ENCODE assay signal across 8 cellular contexts in the genomic region with DNA sequence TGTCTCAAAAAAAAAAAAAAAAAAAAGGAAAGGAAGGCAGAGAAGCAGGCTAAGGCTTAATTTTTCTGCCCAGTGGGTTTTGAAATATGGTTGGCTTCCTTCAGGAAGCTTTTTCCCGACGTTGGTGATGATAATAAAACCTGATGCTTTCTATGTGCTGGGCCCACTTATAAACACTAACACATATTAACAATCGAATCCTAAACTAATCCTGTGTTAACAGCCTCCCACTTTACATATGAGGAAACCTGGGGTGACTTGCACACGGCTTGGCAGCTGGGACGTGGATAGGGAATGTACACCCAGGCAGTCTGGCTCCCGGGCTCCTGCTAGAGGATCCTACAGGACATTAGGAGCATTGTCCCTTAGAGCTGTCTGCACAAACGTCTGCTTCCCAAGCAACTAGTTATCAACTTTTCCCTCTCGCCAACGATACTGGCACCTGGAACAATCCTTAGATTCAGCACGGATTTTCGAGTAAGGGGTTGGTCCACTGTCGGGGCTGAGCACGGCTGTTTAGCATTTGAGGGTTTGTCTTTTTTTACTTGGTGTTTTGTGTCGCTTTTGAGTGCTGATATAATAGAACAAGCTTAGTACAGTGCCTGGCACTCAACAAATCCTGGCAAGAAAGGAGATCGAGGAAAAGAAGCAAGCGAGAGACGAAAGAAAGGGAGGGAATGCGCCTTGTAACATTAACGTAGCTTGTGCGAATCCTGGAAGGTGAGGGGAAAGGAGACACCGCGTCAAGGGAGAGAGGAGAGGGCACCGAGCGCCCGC. TPM values are rescaled to one million over a fixed set of nuclear protein-coding genes. Genes with fewer than 3 reads are reported as not detected.
DNase-seq lines count a peak whose midpoint lies in the region; ATAC-seq and TF ChIP-seq lines count a peak whose summit lies in the region.

No MANE protein-coding gene starts in this region.

- WGBS in adrenal gland, 4 donors = 3 to 5% (median 4%) methylated on average over 25 of the region's 25 CpGs
- WGBS in hepatocyte (ENCODE audit: low lambda C conversion rate, missing lambda C conversion rate) = 10% methylated on average over 18 of the region's 25 CpGs

- POLR2A ChIA-PET in GM10248 (lab: Yijun Ruan, JAX) = interaction anchor here (0.9 kb wide), 1 partner anchor 17 kb away, joined by 3 read pairs; no protein-coding TSS in a partner anchor

- TF ChIP-seq POLR2A in adrenal gland (IDR thresholded peaks at IDR 0.05) = no peak

- no peaks in the 10 kb centered on the region for H4K20me1 ChIP-seq in hepatocyte (ENCODE audit: insufficient read depth, poor library complexity, severe bottlenecking)

- peaks cover 6 to 15% of the 10 kb centered on the region in 2 donors for H3K4me1 ChIP-seq in adrenal gland (replicated peaks in 1 of 2)
- H3K4me1 ChIP-seq in hepatocyte (ENCODE audit: insufficient read depth) = peaks cover 8% of the 10 kb centered on the region

- CTCF ChIA-PET in GM10248 (lab: Yijun Ruan, JAX) = interaction anchor here (1.3 to 1.9 kb wide), 3 partner anchors 10 to 15 kb away, joined by 6 to 9 read pairs (median 6); no protein-coding TSS in a partner anchor

- peak; percentile 31 for ATAC-seq in GM18867 (IDR thresholded peaks at IDR 0.05; ENCODE audit: unreplicated experiment)
- peak; percentile 12 for ATAC-seq in HG03060 (IDR thresholded peaks at IDR 0.05; ENCODE audit: low read depth, unreplicated experiment)

- H3K9me3 ChIP-seq in adrenal gland (replicated peaks in 1 of 3) (no peaks in the 10 kb centered on the region), hepatocyte (ENCODE audit: low read depth) (no peaks in the 10 kb centered on the region)

- H3K36me3 ChIP-seq in adrenal gland (replicated peaks in 1 of 2) = no peaks in the 10 kb centered on the region
- no peaks in the 10 kb centered on the region for H3K36me3 ChIP-seq in hepatocyte (replicated peaks; ENCODE audit: insufficient read depth, low read depth)

- H3K4me2 ChIP-seq in hepatocyte = peak overlapping the region; percentile 89

- H2AFZ ChIP-seq in hepatocyte = peak overlapping the region; percentile 91

- no peaks in the 10 kb centered on the region for H3K9me2 ChIP-seq in hepatocyte (replicated peaks; ENCODE audit: insufficient read depth)

- H3K4me3 ChIP-seq in AG10803 (ENCODE audit: low read length) (peak overlapping the region; percentile 64), adrenal gland (peak overlapping the region in 2 of 4 donors; percentile 98 to 99), hepatocyte (peak overlapping the region; percentile 76), retinal pigment epithelial cell (ENCODE audit: low read length) (peak overlapping the region; percentile 56)

- peak; percentile 51 for DNase-seq in AG10803 (ENCODE audit: low read depth)
- peak; percentile 6 for DNase-seq in NCI-H2196 treated with DMSO at 0.1 percent for 48 hours (lab: John Stamatoyannopoulos, UW; ENCODE audit: unreplicated experiment)
- DNase-seq in adrenal gland = peak; percentile 43 to 72 (median 59)
- DNase-seq in hepatocyte (ENCODE audit: low spot score) = peak; percentile 77
- DNase-seq in retinal pigment epithelial cell (ENCODE audit: low read depth) = no peak
- DNase-seq in GM10248 (ENCODE audit: extremely low spot score) = no peak

- TF ChIP-seq CTCF in AG10803 (conservative IDR thresholded peaks at IDR 0.05; ENCODE audit: low read length) (peak; percentile 44), adrenal gland (IDR thresholded peaks at IDR 0.05) (peak in 3 of 6 experiments; percentile 20 to 41 (median 25)), hepatocyte (IDR thresholded peaks at IDR 0.05; ENCODE audit: poor library complexity) (no peak), retinal pigment epithelial cell (conservative IDR thresholded peaks at IDR 0.05; ENCODE audit: low read depth, low read length) (peak; percentile 25), GM10248 (IDR thresholded peaks at IDR 0.05; ENCODE audit: control extremely low read depth, extremely low read depth, low read depth, missing control alignments) (no peak)

- H3K27ac ChIP-seq in adrenal gland (peak overlapping the region in 3 of 5 donors; percentile 68 to 87 (median 70)), hepatocyte (peak overlapping the region; percentile 78)

- intact Hi-C loops in adrenal gland (cut with DNase I) = no loop called here

- H3K27me3 ChIP-seq in adrenal gland = no peaks in the 10 kb centered on the region
- no peaks in the 10 kb centered on the region for H3K27me3 ChIP-seq in hepatocyte

- peaks cover 14% of the 10 kb centered on the region for H3K79me2 ChIP-seq in hepatocyte

RNA-seq across cellular contexts. Expression of gene KIZ, which starts 0.6 kb away (rescaled TPM):
- total RNA-seq in adrenal gland (10 to 100 TPM; 12.0 to 62.9 (median 15.7) TPM), hepatocyte (6.9 and 13.5 TPM in 2 replicates)
- polyA plus RNA-seq in adrenal gland (10 to 100 TPM; 10.4 to 21.2 (median 15.9) TPM), hepatocyte (11.7 and 15.4 TPM in 2 replicates)

RNA-seq across cellular contexts. Expression of gene LINC00237, which starts 19.1 kb away (rescaled TPM):
- total RNA-seq in adrenal gland (under 1 TPM in 1 of 8 donors, not detected in 7; 0.14 TPM), hepatocyte (not detected in 2 replicates)
- polyA plus RNA-seq in adrenal gland (not detected), hepatocyte (not detected in 2 replicates)

Comparison
In these comparisons a context has a peak if more than half of its experiments do, and no peak if none do; other contexts are left out.
1. DNase-seq: peak in AG10803 (single experiment), NCI-H2196 treated with DMSO at 0.1 percent for 48 hours (single experiment), adrenal gland (7 of 7) and hepatocyte (single experiment); none in retinal pigment epithelial cell (single experiment) and GM10248 (single experiment).
2. CTCF ChIP-seq: peak in AG10803 (single experiment) and retinal pigment epithelial cell (single experiment); none in hepatocyte (single experiment) and GM10248 (single experiment).